Comparison of ENCODE assay signal across 11 cellular contexts in genomic region chr4:40196260-40196659, GRCh38. TPM values are rescaled to one million over a fixed set of nuclear protein-coding genes. Genes with fewer than 3 reads are reported as not detected.
A peak's percentile ranks its signal among the peaks of the same experiment; 100 is the strongest.
DNase-seq lines count a peak whose midpoint lies in the region; ATAC-seq lines count a peak whose summit lies in the region.
"Had no signal": no experiment of that assay in that cellular context is flagged by ENCODE, and none has a peak within 500 bp of the region (broad histone marks: within the 10 kb centered on the region; RNA-seq: fewer than 3 reads in every experiment).

No MANE protein-coding gene starts in this region.

- CTCF ChIA-PET in T-cell (lab: Charles Lee): interaction anchor here in 1 of 2 donors (0.6 to 1.9 kb wide), 7 partner anchors 9 to 139 kb away, joined by 4 to 13 read pairs (median 4); partner anchors contain the start of gene N4BP2

- H3K4me1 ChIP-seq in iPS-18a (ENCODE audit: control insufficient read depth, low read depth, low read length): peaks cover 59% of the 10 kb centered on the region
- H3K4me1 ChIP-seq: uterus had no signal

- ATAC-seq in T-cell (replicated peaks in 1 of 4) (no peak), GM18909 (IDR thresholded peaks at IDR 0.05; ENCODE audit: poor library complexity, unreplicated experiment) (no peak), HG03442 (IDR thresholded peaks at IDR 0.05; ENCODE audit: unreplicated experiment) (no peak), GM21381 (IDR thresholded peaks at IDR 0.05; ENCODE audit: unreplicated experiment) (no peak)

- peak overlapping the region; percentile 96 to 99 (median 98) for H3K4me3 Mint-ChIP-seq in T-cell

- no peaks in the 10 kb centered on the region for H3K27me3 ChIP-seq in iPS-18a (ENCODE audit: control insufficient read depth, insufficient read depth, low read length)
- H3K27me3 ChIP-seq: uterus had no signal

- peak overlapping the region; percentile 57 for H3K4me3 ChIP-seq in iPS-18a (ENCODE audit: low read length)
- H3K4me3 ChIP-seq: uterus had no signal

- H3K27ac ChIP-seq in iPS-18a (ENCODE audit: low read length): peak overlapping the region; percentile 70
- H3K27ac ChIP-seq: uterus had no signal

- peak overlapping the region; percentile 95 to 96 for H3K27ac Mint-ChIP-seq in T-cell

- peak; percentile 17 for DNase-seq in stimulated activated CD4-positive, alpha-beta T cell treated with anti-CD3 and anti-CD28 coated beads, Interleukin-4, amount 100 ng/mL, for 1 hour
- DNase-seq in stimulated activated CD4-positive, alpha-beta T cell treated with anti-CD3 and anti-CD28 coated beads, Interleukin-15, amount 100 ng/mL, for 24 hours: no peak
- DNase-seq in T-cell: no peak
- DNase-seq in NCI-H2029 treated with DMSO at 0.1 percent for 48 hours (lab: John Stamatoyannopoulos, UW): no peak
- DNase-seq: activated CD8-positive, alpha-beta memory T cell treated with anti-CD3 and anti-CD28 coated beads, Interleukin-2, amount 50 U/mL, for 48 hours; NCI-H1930; uterus had no signal

- H3K9me3 ChIP-seq in iPS-18a (ENCODE audit: control insufficient read depth, low read depth, low read length): no peaks in the 10 kb centered on the region
- H3K9me3 ChIP-seq: uterus had no signal

- peaks cover 54 to 64% (median 60%) of the 10 kb centered on the region in 3 donors for H3K4me1 Mint-ChIP-seq in T-cell

- no peaks in the 10 kb centered on the region for H3K27me3 Mint-ChIP-seq in T-cell

- POLR2A ChIA-PET in T-cell (lab: Charles Lee): interaction anchor here (0.6 to 4.4 kb wide), 16 partner anchors 11 to 729 kb away, joined by 3 to 47 read pairs (median 6); no protein-coding TSS in a partner anchor

- no peaks in the 10 kb centered on the region for H3K9me3 Mint-ChIP-seq in T-cell

- H3K36me3 Mint-ChIP-seq in T-cell: peaks cover 30% of the 10 kb centered on the region

- no peaks in the 10 kb centered on the region for H3K36me3 ChIP-seq in iPS-18a (ENCODE audit: control insufficient read depth, low read depth, low read length)
- H3K36me3 ChIP-seq: uterus had no signal

- peak overlapping the region; percentile 72 for H3K9ac ChIP-seq in iPS-18a (ENCODE audit: low read length)

RNA-seq across cellular contexts. Expression of gene RHOH, which starts 0.6 kb away (rescaled TPM):
- total RNA-seq in T-cell: 100 to 1,000 TPM; 174 to 436 (median 216) TPM
